In genomic region chr17:49993423-49994037, GRCh38 we compare ENCODE assay signal across 8 cellular contexts. TPM values are rescaled to one million over a fixed set of nuclear protein-coding genes. Genes with fewer than 3 reads are reported as not detected.
DNase-seq lines count a peak whose midpoint lies in the region; ATAC-seq and TF ChIP-seq lines count a peak whose summit lies in the region.

No MANE protein-coding gene starts in this region.

- H3K27ac ChIP-seq in esophagus squamous epithelium = peak overlapping the region in 3 of 4 donors; percentile 6 to 42 (median 26)

- H3K36me3 ChIP-seq in esophagus squamous epithelium = no peaks in the 10 kb centered on the region

- ATAC-seq in T-helper 17 cell = peak; percentile 32

- H3K27ac Mint-ChIP-seq in T-helper 17 cell = no peak overlapping the region
- H3K27ac Mint-ChIP-seq in nephron progenitor cell = no peak overlapping the region

- H3K27me3 ChIP-seq in esophagus squamous epithelium = peaks cover 0 to 97% (median 9%) of the 10 kb centered on the region in 4 donors

- peak overlapping the region; percentile 95 for H3K4me3 Mint-ChIP-seq in T-helper 17 cell
- H3K4me3 Mint-ChIP-seq in nephron progenitor cell = peak overlapping the region; percentile 82

- H3K4me1 Mint-ChIP-seq in T-helper 17 cell (peaks cover 30% of the 10 kb centered on the region), nephron progenitor cell (peaks cover 51% of the 10 kb centered on the region)

- 0 to 1% methylated on average over 20 to 26 of the region's 77 CpGs for WGBS in esophagus squamous epithelium, 2 donors

- no peak for DNase-seq in T-helper 17 cell
- no peak for DNase-seq in esophagus squamous epithelium (lab: John Stamatoyannopoulos, UW)
- peak; percentile 62 for DNase-seq in nephron progenitor cell
- DNase-seq in pons (ENCODE audit: low spot score) = no peak
- DNase-seq in NCI-H2196 (lab: John Stamatoyannopoulos, UW; ENCODE audit: unreplicated experiment) = no peak
- DNase-seq in NCI-H2107 (lab: John Stamatoyannopoulos, UW) = no peak
- DNase-seq in SIG-M5 (lab: John Stamatoyannopoulos, UW) = no peak

- H3K36me3 Mint-ChIP-seq in T-helper 17 cell (ENCODE audit: low read depth) (peaks cover 9% of the 10 kb centered on the region), nephron progenitor cell (ENCODE audit: low read depth) (no peaks in the 10 kb centered on the region)

- H3K9me3 ChIP-seq in T-helper 17 cell (ENCODE audit: control insufficient read depth, low read length, poor library complexity, severe bottlenecking) = no peaks in the 10 kb centered on the region
- H3K9me3 ChIP-seq in esophagus squamous epithelium = no peaks in the 10 kb centered on the region

- H3K4me3 ChIP-seq in GM12875 (ENCODE audit: low read depth, low read length) = peak overlapping the region; percentile 3
- peak overlapping the region; percentile 33 to 79 (median 52) for H3K4me3 ChIP-seq in esophagus squamous epithelium

- intact Hi-C loops in esophagus squamous epithelium (cut with DNase I) = loop anchor here (10.0 kb wide), 1 partner anchor 419 kb away; the partner anchor contains the start of gene NXPH3

- TF ChIP-seq POLR2A in esophagus squamous epithelium (IDR thresholded peaks at IDR 0.05) = no peak

- no peak for TF ChIP-seq CTCF in GM12875 (IDR thresholded peaks at IDR 0.05; ENCODE audit: borderline replicate concordance, insufficient read depth, low read depth, low read length)
- TF ChIP-seq CTCF in esophagus squamous epithelium (IDR thresholded peaks at IDR 0.05) = peak in 1 of 6 experiments; percentile 10
- no peak for TF ChIP-seq CTCF in nephron progenitor cell (IDR thresholded peaks at IDR 0.05)

- H3K9me3 Mint-ChIP-seq in nephron progenitor cell = no peaks in the 10 kb centered on the region

- H3K27me3 Mint-ChIP-seq in T-helper 17 cell = peaks cover 90% of the 10 kb centered on the region
- peaks cover 98% of the 10 kb centered on the region for H3K27me3 Mint-ChIP-seq in nephron progenitor cell (ENCODE audit: low read depth, poor library complexity)

- peaks cover 36 to 59% (median 36%) of the 10 kb centered on the region in 3 donors for H3K4me1 ChIP-seq in esophagus squamous epithelium

RNA-seq across cellular contexts. Expression of gene DLX3, which starts 1.5 kb away (rescaled TPM):
- not detected for total RNA-seq in T-helper 17 cell
- 1 to 10 TPM in 3 of 4 donors, under 1 TPM in 1; 0.76 to 2.0 (median 1.4) TPM for total RNA-seq in esophagus squamous epithelium

RNA-seq across cellular contexts. Expression of gene DLX4, which starts 24.5 kb away (rescaled TPM):
- total RNA-seq in T-helper 17 cell = under 1 TPM in 1 of 2 donors, not detected in 1; 0.68 TPM
- total RNA-seq in esophagus squamous epithelium = under 1 TPM in 2 of 4 donors, not detected in 2; 0.13 to 0.67 TPM
